16 cellular contexts compared by ENCODE assay signal in genomic region chr16:3964686-3965290, GRCh38.
DNase-seq lines count a peak whose midpoint lies in the region; ATAC-seq and TF ChIP-seq lines count a peak whose summit lies in the region.
"Had no signal": no experiment of that assay in that cellular context is flagged by ENCODE, and none has a peak within 500 bp of the region (broad histone marks: within the 10 kb centered on the region; RNA-seq: fewer than 3 reads in every experiment).

No MANE protein-coding gene starts in this region.

- ATAC-seq in stimulated activated naive CD8-positive, alpha-beta T cell treated with anti-CD3 and anti-CD28 coated beads, Interleukin-15, amount 100 ng/mL, for 72 hours, result peak; percentile 6
- ATAC-seq in stimulated activated naive CD8-positive, alpha-beta T cell treated with anti-CD3 and anti-CD28 coated beads, Interleukin-15, Interleukin-2, amounts not matched to agents 100 U/mL and 50 U/mL, for 24 hours, result no peak
- ATAC-seq in effector memory CD8-positive, alpha-beta T cell (replicated peaks), result no peak
- ATAC-seq in naive B cell (ENCODE audit: low read depth in 2 of 2) (no peak), GM18519 (IDR thresholded peaks at IDR 0.05; ENCODE audit: low FRiP score, unreplicated experiment) (no peak), psoas muscle (no peak)

- H3K9me3 Mint-ChIP-seq in stimulated activated naive CD8-positive, alpha-beta T cell treated with anti-CD3 and anti-CD28 coated beads, Interleukin-15, amount 100 ng/mL, for 72 hours, result peaks cover 7 to 8% of the 10 kb centered on the region in 2 donors
- H3K9me3 Mint-ChIP-seq in effector memory CD8-positive, alpha-beta T cell, result no peaks in the 10 kb centered on the region
- peaks cover 0 to 2% (median 0%) of the 10 kb centered on the region in 7 donors for H3K9me3 Mint-ChIP-seq in naive B cell

- peaks cover 17% of the 10 kb centered on the region for H3K36me3 Mint-ChIP-seq in effector memory CD8-positive, alpha-beta T cell (ENCODE audit: insufficient read depth)
- H3K36me3 Mint-ChIP-seq in naive B cell, result peaks cover 6 to 11% of the 10 kb centered on the region in 2 donors

- 91 to 94% (median 94%) methylated on average over 28 of the region's 28 CpGs for WGBS in psoas muscle, 3 donors

- H3K27ac Mint-ChIP-seq in stimulated activated naive CD8-positive, alpha-beta T cell treated with anti-CD3 and anti-CD28 coated beads, Interleukin-15, amount 100 ng/mL, for 72 hours, result no peak overlapping the region
- peak overlapping the region; percentile 94 to 97 for H3K27ac Mint-ChIP-seq in effector memory CD8-positive, alpha-beta T cell
- peak overlapping the region in 5 of 6 donors; percentile 47 to 97 (median 79) for H3K27ac Mint-ChIP-seq in naive B cell

- no peaks in the 10 kb centered on the region for H3K27me3 ChIP-seq in psoas muscle (ENCODE audit: insufficient read depth in 3 of 3, low read length in 2 of 3)

- H3K4me1 ChIP-seq in psoas muscle, result peaks cover 20% of the 10 kb centered on the region

- H3K27me3 Mint-ChIP-seq in stimulated activated naive CD8-positive, alpha-beta T cell treated with anti-CD3 and anti-CD28 coated beads, Interleukin-15, amount 100 ng/mL, for 72 hours, result peaks cover 9% of the 10 kb centered on the region
- H3K27me3 Mint-ChIP-seq in effector memory CD8-positive, alpha-beta T cell, result no peaks in the 10 kb centered on the region
- peaks cover 4 to 12% (median 11%) of the 10 kb centered on the region in 3 donors for H3K27me3 Mint-ChIP-seq in naive B cell

- H3K9me3 ChIP-seq in psoas muscle, result no peaks in the 10 kb centered on the region

- no peak overlapping the region for H3K4me3 ChIP-seq in psoas muscle

- TF ChIP-seq CTCF in psoas muscle (IDR thresholded peaks at IDR 0.05), result no peak

- H3K4me1 Mint-ChIP-seq in stimulated activated naive CD8-positive, alpha-beta T cell treated with anti-CD3 and anti-CD28 coated beads, Interleukin-15, amount 100 ng/mL, for 72 hours, result peaks cover 25% of the 10 kb centered on the region
- H3K4me1 Mint-ChIP-seq in effector memory CD8-positive, alpha-beta T cell (ENCODE audit: low read depth in 2 of 2), result peaks cover 12% of the 10 kb centered on the region in 2 donors
- peaks cover 5 to 25% (median 10%) of the 10 kb centered on the region in 3 donors for H3K4me1 Mint-ChIP-seq in naive B cell

- H3K27ac ChIP-seq in psoas muscle, result no peak overlapping the region
- H3K27ac ChIP-seq: KMS-11 had no signal

- intact Hi-C loops in psoas muscle (cut with DNase I), result no loop called here

- H3K4me3 Mint-ChIP-seq in stimulated activated naive CD8-positive, alpha-beta T cell treated with anti-CD3 and anti-CD28 coated beads, Interleukin-15, amount 100 ng/mL, for 72 hours, result no peak overlapping the region
- H3K4me3 Mint-ChIP-seq in effector memory CD8-positive, alpha-beta T cell, result no peak overlapping the region
- no peak overlapping the region for H3K4me3 Mint-ChIP-seq in naive B cell

- DNase-seq in stimulated activated naive CD8-positive, alpha-beta T cell treated with anti-CD3 and anti-CD28 coated beads, Interleukin-15, amount 100 ng/mL, for 72 hours, result no peak
- DNase-seq in stimulated activated naive CD8-positive, alpha-beta T cell treated with anti-CD3 and anti-CD28 coated beads, Interleukin-15, Interleukin-2, amounts not matched to agents 100 U/mL and 50 U/mL, for 24 hours, result no peak
- DNase-seq in effector memory CD8-positive, alpha-beta T cell, result no peak
- no peak for DNase-seq in naive B cell
- DNase-seq in psoas muscle, result no peak
- DNase-seq in NCI-H69 (lab: John Stamatoyannopoulos, UW), result no peak
- no peak for DNase-seq in NCI-H446 (lab: John Stamatoyannopoulos, UW)
- DNase-seq: NCI-H1417, NCI-H187, NCI-H2107, NCI-H510A treated with DMSO at 0.1 percent for 48 hours, NCI-H82, RPMI8226, SIG-M5 had no signal

- peaks cover 0 to 26% of the 10 kb centered on the region in 2 donors for H3K36me3 ChIP-seq in psoas muscle (ENCODE audit: insufficient read depth in 1 of 2, low read depth in 1 of 2)

Comparison
In these comparisons a context has a peak if more than half of its experiments do, and no peak if none do; other contexts are left out.
1. H3K27ac Mint-ChIP-seq: peak in effector memory CD8-positive, alpha-beta T cell (2 of 2) and naive B cell (5 of 6); none in stimulated activated naive CD8-positive, alpha-beta T cell treated with anti-CD3 and anti-CD28 coated beads, Interleukin-15, amount 100 ng/mL, for 72 hours (0 of 2).